18 cellular contexts compared by ENCODE assay signal in genomic region chr3:157275832-157276231, GRCh38.
A peak's percentile ranks its signal among the peaks of the same experiment; 100 is the strongest.
DNase-seq lines count a peak whose midpoint lies in the region; ATAC-seq, FAIRE-seq and TF ChIP-seq lines count a peak whose summit lies in the region.
"Had no signal": no experiment of that assay in that cellular context is flagged by ENCODE, and none has a peak within 500 bp of the region (broad histone marks: within the 10 kb centered on the region; RNA-seq: fewer than 3 reads in every experiment).

No MANE protein-coding gene starts in this region.

- no peak for TF ChIP-seq RAD21 in H1 (IDR thresholded peaks at IDR 0.05 in 1 of 2, conservative IDR thresholded peaks at IDR 0.05 in 1 of 2; ENCODE audit: low read depth in 2 of 2, low read length in 2 of 2)

- H3K4me3 ChIP-seq in H1 (ENCODE audit: extremely low read depth in 1 of 4, insufficient read depth in 2 of 4, low read depth in 3 of 4, low read length in 4 of 4) (no peak overlapping the region), osteoblast (ENCODE audit: insufficient read depth, low read length) (no peak overlapping the region)
- H3K4me3 ChIP-seq in CD4-positive, alpha-beta memory T cell (ENCODE audit: low read length in 2 of 2) = no peak overlapping the region
- H3K4me3 ChIP-seq: BLaER1 treated with 17β-estradiol and CSF1 and Interleukin-3, amounts not matched to agents 10 nM and 100 nM had no signal

- TF ChIP-seq CTCF in H9 (conservative IDR thresholded peaks at IDR 0.05) (no peak), VCaP (conservative IDR thresholded peaks at IDR 0.05) (no peak), H1 (IDR thresholded peaks at IDR 0.05; ENCODE audit: control extremely low read depth in 1 of 3, insufficient read depth in 1 of 3, low read depth in 1 of 3, low read length in 3 of 3) (no peak), osteoblast (IDR thresholded peaks at IDR 0.05; ENCODE audit: extremely low read depth, low read depth, low read length) (no peak), osteocyte (IDR thresholded peaks at IDR 0.05) (no peak)

- no peak overlapping the region for H3K23ac ChIP-seq in H9 (ENCODE audit: insufficient read length, low read depth, low read length)
- H3K23ac ChIP-seq in H1 (ENCODE audit: insufficient read length) = no peak overlapping the region

- H3K9me3 Mint-ChIP-seq in H9 (no peaks in the 10 kb centered on the region), osteocyte (ENCODE audit: unreplicated experiment) (no peaks in the 10 kb centered on the region)
- no peaks in the 10 kb centered on the region for H3K9me3 Mint-ChIP-seq in CD4-positive, alpha-beta memory T cell
- H3K9me3 Mint-ChIP-seq: CD8-positive, alpha-beta memory T cell; HFFc6 had no signal

- intact Hi-C loops in CD4-positive, alpha-beta memory T cell (cut with micrococcal nuclease) = no loop called here

- TF ChIP-seq EP300 in H1 (IDR thresholded peaks at IDR 0.05; ENCODE audit: borderline replicate concordance in 1 of 2, low read depth in 2 of 2, low read length in 2 of 2) = no peak

- H3K4me1 Mint-ChIP-seq in H9 (peaks cover 33 to 39% of the 10 kb centered on the region in 2 experiments), osteocyte (ENCODE audit: unreplicated experiment) (peaks cover 8% of the 10 kb centered on the region)
- peaks cover 0 to under 1% (median 0%) of the 10 kb centered on the region in 4 donors for H3K4me1 Mint-ChIP-seq in CD4-positive, alpha-beta memory T cell
- H3K4me1 Mint-ChIP-seq: B cell; CD8-positive, alpha-beta memory T cell had no signal

- no peak overlapping the region for H3K4me3 Mint-ChIP-seq in H9
- H3K4me3 Mint-ChIP-seq in osteocyte (ENCODE audit: unreplicated experiment) = no peak overlapping the region
- no peak overlapping the region for H3K4me3 Mint-ChIP-seq in CD4-positive, alpha-beta memory T cell
- H3K4me3 Mint-ChIP-seq: B cell; CD8-positive, alpha-beta memory T cell; HFFc6 had no signal

- no peak for ATAC-seq in HG02870 (IDR thresholded peaks at IDR 0.05; ENCODE audit: unreplicated experiment)
- ATAC-seq: HCT116 had no signal

- H3K4me2 ChIP-seq in H9 (ENCODE audit: insufficient read depth, insufficient read length, low read length) (no peak overlapping the region), H1 (ENCODE audit: insufficient read depth in 1 of 2, low read depth in 2 of 2, low read length in 2 of 2) (no peak overlapping the region), osteoblast (ENCODE audit: insufficient read depth, low read length) (no peak overlapping the region)
- H3K4me2 ChIP-seq: BLaER1 treated with 17β-estradiol and CSF1 and Interleukin-3, amounts not matched to agents 10 nM and 100 nM had no signal

- H3K14ac ChIP-seq in H9 (ENCODE audit: insufficient read depth, low read length) (no peak overlapping the region), H1 (ENCODE audit: insufficient read length) (no peak overlapping the region)

- CTCF ChIA-PET in H1 (lab: Charles Lee; ENCODE audit: partially characterized antibody) = interaction anchor here (1.4 kb wide), 1 partner anchor 10 kb away, joined by 3 read pairs; no protein-coding TSS in a partner anchor
- CTCF ChIA-PET in CD4-positive, alpha-beta memory T cell (lab: Charles Lee; ENCODE audit: partially characterized antibody) = no interaction called here

- H3K27me3 ChIP-seq in H9 (ENCODE audit: insufficient read depth, low read length) (no peaks in the 10 kb centered on the region), H1 (replicated peaks in 1 of 4; ENCODE audit: control insufficient read depth in 3 of 4, extremely low read depth in 1 of 4, insufficient read depth in 3 of 4, low read length in 3 of 4) (no peaks in the 10 kb centered on the region), osteoblast (ENCODE audit: insufficient read depth, low read length) (no peaks in the 10 kb centered on the region)
- H3K27me3 ChIP-seq in CD4-positive, alpha-beta memory T cell (ENCODE audit: insufficient read depth, low read length) = no peaks in the 10 kb centered on the region
- H3K27me3 ChIP-seq: BLaER1 treated with 17β-estradiol and CSF1 and Interleukin-3, amounts not matched to agents 10 nM and 100 nM had no signal

- POLR2A ChIA-PET in H1 (lab: Charles Lee; ENCODE audit: partially characterized antibody) = no interaction called here
- POLR2A ChIA-PET in CD4-positive, alpha-beta memory T cell (lab: Charles Lee; ENCODE audit: partially characterized antibody) = no interaction called here

- H2BK12ac ChIP-seq in H9 (ENCODE audit: insufficient read length, low read depth, low read length) (no peak overlapping the region), H1 (ENCODE audit: low read depth, low read length) (no peak overlapping the region; the same call in 1 of the 2 replicates)

- no peaks in the 10 kb centered on the region for H3K36me3 ChIP-seq in H1 (ENCODE audit: control insufficient read depth in 2 of 4, insufficient read depth in 4 of 4, low read length in 3 of 4)
- no peaks in the 10 kb centered on the region for H3K36me3 ChIP-seq in osteoblast (ENCODE audit: insufficient read depth, low read length)
- no peaks in the 10 kb centered on the region for H3K36me3 ChIP-seq in CD4-positive, alpha-beta memory T cell (ENCODE audit: insufficient read depth, low read length)
- H3K36me3 ChIP-seq: BLaER1 treated with 17β-estradiol and CSF1 and Interleukin-3, amounts not matched to agents 10 nM and 100 nM had no signal

- no peak overlapping the region for H2BK120ac ChIP-seq in H9 (ENCODE audit: low read depth, low read length, poor library complexity, severe bottlenecking)
- no peak overlapping the region for H2BK120ac ChIP-seq in H1 (replicated peaks; ENCODE audit: low read depth, low read length)

- H3K27ac ChIP-seq in H9 (ENCODE audit: insufficient read length, low read depth, low read length) = no peak overlapping the region
- H3K27ac ChIP-seq in VCaP = peak overlapping the region; percentile 69; the same call in 1 of the 2 replicates
- H3K27ac ChIP-seq in H1 (ENCODE audit: low read depth, low read length) = no peak overlapping the region
- H3K27ac ChIP-seq in osteoblast (ENCODE audit: low read depth, low read length) = peak overlapping the region; percentile 31
- no peak overlapping the region for H3K27ac ChIP-seq in CD4-positive, alpha-beta memory T cell (ENCODE audit: low read depth, low read length)
- H3K27ac ChIP-seq: BLaER1 treated with 17β-estradiol and CSF1 and Interleukin-3, amounts not matched to agents 10 nM and 100 nM had no signal

- no peak overlapping the region for H3K9ac ChIP-seq in H9 (ENCODE audit: extremely low read depth, insufficient read length, low read length)
- H3K9ac ChIP-seq in H1 (replicated peaks in 1 of 4; ENCODE audit: extremely low read depth in 1 of 4, low read depth in 3 of 4, low read length in 3 of 4) = no peak overlapping the region
- H3K9ac ChIP-seq: BLaER1 treated with 17β-estradiol and CSF1 and Interleukin-3, amounts not matched to agents 10 nM and 100 nM had no signal

- H3K36me3 Mint-ChIP-seq in H9 (ENCODE audit: insufficient read depth in 1 of 3, low read depth in 3 of 3) = no peaks in the 10 kb centered on the region
- H3K36me3 Mint-ChIP-seq in osteocyte (ENCODE audit: unreplicated experiment) = no peaks in the 10 kb centered on the region
- no peaks in the 10 kb centered on the region for H3K36me3 Mint-ChIP-seq in CD4-positive, alpha-beta memory T cell

- H3K4me1 ChIP-seq in H9 (ENCODE audit: insufficient read depth, low read length) (peaks cover 14% of the 10 kb centered on the region; the same call in 1 of the 2 replicates), H1 (replicated peaks in 1 of 4; ENCODE audit: control insufficient read depth in 3 of 4, insufficient read depth in 4 of 4, low read length in 3 of 4) (peaks cover 0 to 5% (median 2%) of the 10 kb centered on the region in 4 experiments; a peak in 2 of 7 replicates), osteoblast (ENCODE audit: insufficient read depth, low read length) (peaks cover 19% of the 10 kb centered on the region)
- H3K4me1 ChIP-seq in CD4-positive, alpha-beta memory T cell (ENCODE audit: insufficient read depth, low read length) = no peaks in the 10 kb centered on the region

- no peak overlapping the region for H2BK5ac ChIP-seq in H9 (ENCODE audit: insufficient read length, low read length)
- peak overlapping the region; percentile 8; the same call in 1 of the 2 replicates for H2BK5ac ChIP-seq in H1 (ENCODE audit: low read depth, low read length)

- H3K18ac ChIP-seq in H9 (ENCODE audit: insufficient read length, low read depth, low read length) = no peak overlapping the region
- no peak overlapping the region for H3K18ac ChIP-seq in H1 (ENCODE audit: extremely low read depth, low read length)

- H3K56ac ChIP-seq in H9 (ENCODE audit: insufficient read length, low read depth, low read length) (no peak overlapping the region), H1 (replicated peaks; ENCODE audit: insufficient read length, low read depth, low read length) (no peak overlapping the region)

- H3K4ac ChIP-seq in H9 (ENCODE audit: low read depth, low read length) (no peak overlapping the region), H1 (replicated peaks; ENCODE audit: insufficient read length, low read depth, low read length) (no peak overlapping the region)

- no CpG with 5 or more reads among the region's 2 CpGs for WGBS in H9 (ENCODE audit: extremely low coverage, insufficient read length, low lambda C conversion rate)
- WGBS in H1 (ENCODE audit: extremely low coverage in 1 of 2, insufficient coverage in 1 of 2, insufficient read length in 1 of 2, insufficient replicate concordance in 2 of 2, low coverage in 1 of 2, low lambda C conversion rate in 2 of 2, missing lambda C conversion rate in 1 of 2), 2 experiments = 85% methylated on average over 2 of the region's 2 CpGs; no CpG with 5 or more reads in 1 of the 2 experiments

- H2BK20ac ChIP-seq in H9 (ENCODE audit: low read depth, low read length, poor library complexity, severe bottlenecking) (no peak overlapping the region), H1 (ENCODE audit: low read length) (peak overlapping the region; percentile 13; the same call in 1 of the 2 replicates)

- DNase-seq in H9 = no peak
- DNase-seq in H1 (ENCODE audit: low read depth in 1 of 2, low spot score in 2 of 2) = no peak
- DNase-seq in osteoblast (ENCODE audit: insufficient read length, low spot score, missing footprints) = no peak
- no peak for DNase-seq in osteocyte (ENCODE audit: extremely low spot score, unreplicated experiment)
- no peak for DNase-seq in CD4-positive, alpha-beta memory T cell
- no peak for DNase-seq in anterior cingulate cortex (lab: John Stamatoyannopoulos, UW)
- DNase-seq: CD8-positive, alpha-beta memory T cell; COR-L47; DMS 273 treated with DMSO at 0.1 percent for 48 hours; HFFc6 had no signal

- H4K91ac ChIP-seq in H9 (ENCODE audit: insufficient read length, low read depth, low read length) (no peak overlapping the region), H1 (replicated peaks; ENCODE audit: insufficient read length, low read length) (peak overlapping the region; percentile 48)

- no peak for TF ChIP-seq POLR2A in H1 (IDR thresholded peaks at IDR 0.05; ENCODE audit: control extremely low read depth in 1 of 2, low read depth in 2 of 2, low read length in 2 of 2)

- H3K9me3 ChIP-seq in H9 (ENCODE audit: control insufficient read depth, low read depth, low read length) (no peaks in the 10 kb centered on the region), H1 (ENCODE audit: insufficient read depth in 2 of 2, low read depth in 1 of 2, low read length in 1 of 2) (no peaks in the 10 kb centered on the region), osteoblast (ENCODE audit: low read depth, low read length) (no peaks in the 10 kb centered on the region)
- H3K9me3 ChIP-seq in CD4-positive, alpha-beta memory T cell (ENCODE audit: control insufficient read depth in 1 of 2, low read length in 2 of 2) = no peaks in the 10 kb centered on the region
- H3K9me3 ChIP-seq: BLaER1 treated with 17β-estradiol and CSF1 and Interleukin-3, amounts not matched to agents 10 nM and 100 nM had no signal

- H4K5ac ChIP-seq in H9 (ENCODE audit: insufficient read length, low read depth, low read length) (no peak overlapping the region), H1 (ENCODE audit: insufficient read length, low read depth, low read length) (no peak overlapping the region)

- peak overlapping the region; percentile 0 to 18 (median 3); a peak in 2 of 7 replicates for H3K27ac Mint-ChIP-seq in H9
- no peak overlapping the region for H3K27ac Mint-ChIP-seq in osteocyte (ENCODE audit: unreplicated experiment)
- H3K27ac Mint-ChIP-seq in CD4-positive, alpha-beta memory T cell = no peak overlapping the region
- H3K27ac Mint-ChIP-seq: B cell; CD8-positive, alpha-beta memory T cell; HFFc6 had no signal

- H4K20me1 ChIP-seq in H9 (ENCODE audit: control insufficient read depth, insufficient read depth, insufficient read length) = no peaks in the 10 kb centered on the region
- H4K20me1 ChIP-seq in H1 (replicated peaks in 1 of 2; ENCODE audit: control insufficient read depth in 1 of 2, insufficient read depth in 2 of 2, low read length in 2 of 2) = no peaks in the 10 kb centered on the region
- no peaks in the 10 kb centered on the region for H4K20me1 ChIP-seq in osteoblast (ENCODE audit: insufficient read depth, low read length)
- H4K20me1 ChIP-seq: BLaER1 treated with 17β-estradiol and CSF1 and Interleukin-3, amounts not matched to agents 10 nM and 100 nM had no signal

- no peak overlapping the region for H2BK15ac ChIP-seq in H9 (ENCODE audit: low read depth, low read length)
- H2BK15ac ChIP-seq in H1 (ENCODE audit: low read length) = no peak overlapping the region

- H4K8ac ChIP-seq in H9 (replicated peaks; ENCODE audit: insufficient read length, low read depth, low read length) (no peak overlapping the region), H1 (ENCODE audit: extremely low read depth, insufficient read depth, low read length) (no peak overlapping the region)

- H3K79me1 ChIP-seq in H9 (ENCODE audit: insufficient read depth, low read depth, low read length, poor library complexity, severe bottlenecking) = no peaks in the 10 kb centered on the region
- H3K79me1 ChIP-seq in H1 (ENCODE audit: low read depth, low read length) = no peaks in the 10 kb centered on the region

- H2AK5ac ChIP-seq in H9 (ENCODE audit: insufficient read length, low read length) (no peak overlapping the region), H1 (ENCODE audit: low read depth, low read length) (no peak overlapping the region)

- H3T11ph ChIP-seq in H9 (ENCODE audit: low read length) = no peak overlapping the region

- no peaks in the 10 kb centered on the region for H3K79me2 ChIP-seq in H9 (ENCODE audit: insufficient read depth, low read length)
- no peaks in the 10 kb centered on the region for H3K79me2 ChIP-seq in H1 (ENCODE audit: control insufficient read depth in 1 of 2, insufficient read depth in 2 of 2, low read length in 2 of 2)
- no peaks in the 10 kb centered on the region for H3K79me2 ChIP-seq in osteoblast (ENCODE audit: insufficient read depth, low read length)

- H2AFZ ChIP-seq in H9 (ENCODE audit: low read length) (no peak overlapping the region), H1 (ENCODE audit: low read length) (no peak overlapping the region), osteoblast (ENCODE audit: low read length) (peak overlapping the region; percentile 34)

- H3K23me2 ChIP-seq in H9 (ENCODE audit: insufficient read length, low read depth, low read length, poor library complexity, severe bottlenecking) = no peaks in the 10 kb centered on the region
- H3K23me2 ChIP-seq in H1 (ENCODE audit: low read depth, low read length) = no peaks in the 10 kb centered on the region; the same call in 1 of the 2 replicates

- FAIRE-seq in H1 (lab: Jason Lieb, UNC) = no peak
- FAIRE-seq: G401.6, GM12891, GM19239 had no signal

- no peaks in the 10 kb centered on the region; the same call in 1 of the 2 replicates for H3K27me3 Mint-ChIP-seq in H9 (ENCODE audit: low read depth)
- H3K27me3 Mint-ChIP-seq in osteocyte (ENCODE audit: unreplicated experiment) = no peaks in the 10 kb centered on the region
- H3K27me3 Mint-ChIP-seq in CD4-positive, alpha-beta memory T cell = peaks cover 3 to 7% of the 10 kb centered on the region in 2 donors
- H3K27me3 Mint-ChIP-seq: B cell had no signal

Comparison
In these comparisons a context has a peak if more than half of its experiments do, and no peak if none do; other contexts are left out.
1. H3K27ac ChIP-seq: peak in VCaP (single experiment) and osteoblast (single experiment); none in H9 (single experiment), H1 (single experiment) and CD4-positive, alpha-beta memory T cell (single experiment).
2. H3K27ac Mint-ChIP-seq: peak in H9 (3 of 3); none in osteocyte (single experiment) and CD4-positive, alpha-beta memory T cell (0 of 7).